Comparison of ENCODE assay signal across 7 cellular contexts in genomic region chr18:77000527-77000926, GRCh38.
DNase-seq lines count a peak whose midpoint lies in the region; ATAC-seq, FAIRE-seq and TF ChIP-seq lines count a peak whose summit lies in the region.

No MANE protein-coding gene starts in this region.

- H3K27ac ChIP-seq in brain microvascular endothelial cell = no peak overlapping the region
- no peak overlapping the region for H3K27ac ChIP-seq in keratinocyte (ENCODE audit: control insufficient read depth, insufficient read depth, low read length)

- peak; percentile 99 for TF ChIP-seq CTCF in brain microvascular endothelial cell (IDR thresholded peaks at IDR 0.05; ENCODE audit: low read depth, low read length, missing control alignments)
- peak; percentile 86 to 98 (median 91) for TF ChIP-seq CTCF in keratinocyte (optimal IDR thresholded peaks at IDR 0.05 in 1 of 3, IDR thresholded peaks at IDR 0.05 in 1 of 3, conservative IDR thresholded peaks at IDR 0.05 in 1 of 3; ENCODE audit: extremely low read depth in 1 of 3, insufficient read depth in 2 of 3, low read length in 3 of 3)

- ATAC-seq in HG03432 (IDR thresholded peaks at IDR 0.05; ENCODE audit: unreplicated experiment) (peak; percentile 43), GM21825 (IDR thresholded peaks at IDR 0.05; ENCODE audit: unreplicated experiment) (no peak)

- in situ Hi-C loops in brain microvascular endothelial cell (cut with HindIII; ENCODE audit: low pct_ligation_motif_present, low sequenced_read_pairs) = no loop called here

- no peak overlapping the region for H2AFZ ChIP-seq in keratinocyte (ENCODE audit: control insufficient read depth, low read length)

- FAIRE-seq in keratinocyte (lab: Jason Lieb, UNC) = peak; percentile 76

- no peaks in the 10 kb centered on the region for H3K9me3 ChIP-seq in keratinocyte (ENCODE audit: control insufficient read depth, low read depth, low read length)

- no peaks in the 10 kb centered on the region for H3K79me2 ChIP-seq in keratinocyte (ENCODE audit: control insufficient read depth, insufficient read depth, low read length)

- H3K36me3 ChIP-seq in brain microvascular endothelial cell (replicated peaks) = no peaks in the 10 kb centered on the region
- H3K36me3 ChIP-seq in keratinocyte (ENCODE audit: control insufficient read depth in 2 of 2, extremely low read depth in 1 of 2, insufficient read depth in 2 of 2, low read length in 2 of 2) = no peaks in the 10 kb centered on the region

- dilution Hi-C loops in keratinocyte (cut with MboI; ENCODE audit: extremely low pct_ligation_motif_present, low sequenced_read_pairs) = no loop called here

- H4K20me1 ChIP-seq in keratinocyte (ENCODE audit: control insufficient read depth, extremely low read depth, insufficient read depth, low read length) = no peaks in the 10 kb centered on the region

- no peaks in the 10 kb centered on the region for H3K4me1 ChIP-seq in keratinocyte (ENCODE audit: control insufficient read depth, extremely low read depth, insufficient read depth, low read length)

- H3K27me3 ChIP-seq in brain microvascular endothelial cell (replicated peaks) (no peaks in the 10 kb centered on the region), keratinocyte (ENCODE audit: control insufficient read depth, extremely low read depth, insufficient read depth, low read length) (peaks cover 4% of the 10 kb centered on the region)

- H3K4me3 ChIP-seq in brain microvascular endothelial cell (ENCODE audit: low read depth, low read length) = peak overlapping the region; percentile 24
- H3K4me3 ChIP-seq in keratinocyte (ENCODE audit: control insufficient read depth in 2 of 3, extremely low read depth in 1 of 3, insufficient read depth in 2 of 3, low read depth in 1 of 3, low read length in 3 of 3) = no peak overlapping the region

- peak; percentile 66 for DNase-seq in ELF-1 (ENCODE audit: low read depth, low spot score)
- peak; percentile 54 for DNase-seq in T-helper 9 cell
- DNase-seq in brain microvascular endothelial cell = peak; percentile 29
- no peak for DNase-seq in keratinocyte (ENCODE audit: low read depth, low spot score)
- DNase-seq in stimulated activated CD4-positive, alpha-beta T cell treated with anti-CD3 and anti-CD28 coated beads, Interleukin-4, amount 100 ng/mL, for 48 hours (ENCODE audit: low read depth in 2 of 2) = peak; percentile 16 to 30

- H3K9me1 ChIP-seq in keratinocyte (ENCODE audit: control insufficient read depth, extremely low read depth, insufficient read depth, low read length) = no peaks in the 10 kb centered on the region

- H3K9ac ChIP-seq in keratinocyte (ENCODE audit: control insufficient read depth, extremely low read depth, insufficient read depth, low read length) = no peak overlapping the region

- no peak overlapping the region for H3K4me2 ChIP-seq in keratinocyte (ENCODE audit: control insufficient read depth, extremely low read depth, insufficient read depth, low read depth, low read length)
